8 cellular contexts compared by ENCODE assay signal in genomic region chr10:13348216-13349017, GRCh38. TPM values are rescaled to one million over a fixed set of nuclear protein-coding genes. Genes with fewer than 3 reads are reported as not detected.
A peak's percentile ranks its signal among the peaks of the same experiment; 100 is the strongest.
DNase-seq lines count a peak whose midpoint lies in the region; ATAC-seq lines count a peak whose summit lies in the region.

Gene SEPHS1 (minus strand): TSS chr10:13348293. CDS start chr10:13344950, 3,343 bp downstream.

- H3K4me1 Mint-ChIP-seq in activated naive CD4-positive, alpha-beta T cell treated with anti-CD3 and anti-CD28 coated beads, Interleukin-2, amount 10 ng/mL, durations not matched to agents 7 days and 5 days: peaks cover 73% of the 10 kb centered on the region

- ATAC-seq in GM21526 (IDR thresholded peaks at IDR 0.05; ENCODE audit: low FRiP score, unreplicated experiment): peak; percentile 45

- peak within 1 kb of the TSS; percentile 83 for H3K9ac ChIP-seq in SK-N-MC (ENCODE audit: insufficient read length)

- peaks cover 9% of the 10 kb centered on the region for H3K27me3 Mint-ChIP-seq in activated naive CD4-positive, alpha-beta T cell treated with anti-CD3 and anti-CD28 coated beads, Interleukin-2, amount 10 ng/mL, durations not matched to agents 7 days and 5 days

- peaks cover 17% of the 10 kb centered on the region for H3K36me3 Mint-ChIP-seq in activated naive CD4-positive, alpha-beta T cell treated with anti-CD3 and anti-CD28 coated beads, Interleukin-2, amount 10 ng/mL, durations not matched to agents 7 days and 5 days

- H3K27ac Mint-ChIP-seq in activated naive CD4-positive, alpha-beta T cell treated with anti-CD3 and anti-CD28 coated beads, Interleukin-2, amount 10 ng/mL, durations not matched to agents 7 days and 5 days: peak within 1 kb of the TSS; percentile 99

- DNase-seq in DMS79 (lab: John Stamatoyannopoulos, UW) (peak; percentile 21), SK-N-MC (ENCODE audit: low read depth, low spot score) (no peak), globus pallidus (ENCODE audit: low spot score) (peak; percentile 72), occipital lobe (lab: John Stamatoyannopoulos, UW) (peak; percentile 50)
- peak; percentile 93 for DNase-seq in Jurkat, Clone E6-1 (ENCODE audit: low read depth, low spot score)
- DNase-seq in activated naive CD4-positive, alpha-beta T cell treated with anti-CD3 and anti-CD28 coated beads, Interleukin-2, amount 10 ng/mL, durations not matched to agents 7 days and 5 days: peak; percentile 89

- H3K9me3 ChIP-seq in SK-N-MC (ENCODE audit: low read depth, low read length): no peaks in the 10 kb centered on the region

- peak within 1 kb of the TSS; percentile 80 for H3K4me3 ChIP-seq in Jurkat, Clone E6-1 (ENCODE audit: low read length)
- H3K4me3 ChIP-seq in SK-N-MC: peak within 1 kb of the TSS; percentile 80

- CTCF ChIA-PET in activated naive CD4-positive, alpha-beta T cell treated with anti-CD3 and anti-CD28 coated beads, Interleukin-2, amount 10 ng/mL, durations not matched to agents 7 days and 5 days (lab: Charles Lee): interaction anchor here (3.5 kb wide), 1 partner anchor 46 kb away, joined by 17 read pairs; no protein-coding TSS in a partner anchor

- H3K27ac ChIP-seq in SK-N-MC (peak within 1 kb of the TSS; percentile 67; the same call in 1 of the 2 replicates), temporal lobe (ENCODE audit: low read depth, low read length) (peak within 1 kb of the TSS; percentile 72)

- peaks cover 4% of the 10 kb centered on the region; the same call in 1 of the 2 replicates for H3K36me3 ChIP-seq in SK-N-MC (ENCODE audit: insufficient read depth, low read length)

- peak within 1 kb of the TSS; percentile 93 for H3K4me3 Mint-ChIP-seq in activated naive CD4-positive, alpha-beta T cell treated with anti-CD3 and anti-CD28 coated beads, Interleukin-2, amount 10 ng/mL, durations not matched to agents 7 days and 5 days

- no peaks in the 10 kb centered on the region for H3K9me3 Mint-ChIP-seq in activated naive CD4-positive, alpha-beta T cell treated with anti-CD3 and anti-CD28 coated beads, Interleukin-2, amount 10 ng/mL, durations not matched to agents 7 days and 5 days

RNA-seq across cellular contexts. Expression of gene SEPHS1, which starts in this region (rescaled TPM):
- polyA plus RNA-seq in Jurkat, Clone E6-1 (2012; ENCODE audit: insufficient read depth, insufficient read length): 163 TPM
- total RNA-seq in occipital lobe (34.9 TPM), temporal lobe (31.7 TPM)
